ENCODE assay signal across 19 cellular contexts in genomic region chr2:85831735-85832134, GRCh38.
"Had no signal": no experiment of that assay in that cellular context is flagged by ENCODE, and none has a peak within 500 bp of the region (broad histone marks: within the 10 kb centered on the region; RNA-seq: fewer than 3 reads in every experiment).

No MANE protein-coding gene starts in this region.

- FAIRE-seq: endometrium, keratinocyte, pancreas, urothelium cell line had no signal

- H3K36me3 ChIP-seq: neutrophil, pancreas, right atrium auricular region, transverse colon had no signal

- H3K27me3 ChIP-seq: pancreas, right atrium auricular region, transverse colon had no signal

- H3K4me1 Mint-ChIP-seq: nephron had no signal

- H3K4me1 ChIP-seq: pancreas had no signal

- DNase-seq: activated CD4-positive, alpha-beta T cell treated with anti-CD3 and anti-CD28 coated beads for 4 hours; activated naive CD8-positive, alpha-beta T cell treated with anti-CD3 and anti-CD28 coated beads, Interleukin-2, amount 10 ng/mL, durations not matched to agents 7 days and 5 days; erythroblast; foreskin keratinocyte; left colon; mesenchymal stem cell; pancreas; psoas muscle; stimulated activated CD4-positive, alpha-beta T cell treated with anti-CD3 and anti-CD28 coated beads, Interleukin-4, amount 100 ng/mL, for 4 hours; transverse colon had no signal

- H3K27ac ChIP-seq: foreskin keratinocyte, neutrophil, pancreas, psoas muscle, right atrium auricular region, transverse colon had no signal

- H3K4me3 ChIP-seq: pancreas, psoas muscle, right atrium auricular region, transverse colon had no signal

- H3K4me3 Mint-ChIP-seq: activated naive CD8-positive, alpha-beta T cell treated with anti-CD3 and anti-CD28 coated beads, Interleukin-2, amount 10 ng/mL, durations not matched to agents 7 days and 5 days; activated T-helper 1 cell treated with anti-CD3 and anti-CD28 coated beads, Interleukin-12 subunit alpha, Interleukin-12 subunit beta, Interleukin-2, Interleukin-4 antibody, amounts not matched to agents 30 ng/mL and 10 ng/mL and 1 ng/mL, durations not matched to agents 14 hours and 24 hours and 36 hours; nephron; T-helper 2 cell treated with Interferon-gamma antibody and Interleukin-4, amounts not matched to agents 5 μg/mL and 100 μg/mL, for 36 hours had no signal

- H3K9me3 ChIP-seq: neutrophil, pancreas, psoas muscle, right atrium auricular region, transverse colon had no signal

- ATAC-seq: foreskin keratinocyte, left colon, pancreas, psoas muscle, SK-N-SH treated with all-trans-retinoic acid at 6 μM for 48 hours had no signal

- H3K27ac Mint-ChIP-seq: activated naive CD8-positive, alpha-beta T cell treated with anti-CD3 and anti-CD28 coated beads, Interleukin-2, amount 10 ng/mL, durations not matched to agents 7 days and 5 days; activated T-helper 1 cell treated with anti-CD3 and anti-CD28 coated beads, Interleukin-12 subunit alpha, Interleukin-12 subunit beta, Interleukin-2, Interleukin-4 antibody, amounts not matched to agents 30 ng/mL and 10 ng/mL and 1 ng/mL, durations not matched to agents 14 hours and 24 hours and 36 hours; nephron; T-helper 2 cell treated with Interferon-gamma antibody and Interleukin-4, amounts not matched to agents 5 μg/mL and 100 μg/mL, for 36 hours had no signal
